18 cellular contexts compared by ENCODE assay signal in genomic region chr10:94286898-94287297, GRCh38.
"Had no signal": no experiment of that assay in that cellular context is flagged by ENCODE, and none has a peak within 500 bp of the region (broad histone marks: within the 10 kb centered on the region; RNA-seq: fewer than 3 reads in every experiment).

No MANE protein-coding gene starts in this region.

- H3K4me1 Mint-ChIP-seq: activated T-helper 17 cell treated with anti-CD3 and anti-CD28 coated beads, Interleukin-2, amount 50 U/mL, for 72 hours; natural killer cell had no signal

- H3K27ac Mint-ChIP-seq: activated CD4-positive, alpha-beta T cell treated with anti-CD3 and anti-CD28 coated beads, Interleukin-2, amount 10 ng/mL, durations not matched to agents 24 days and 14 days; activated naive CD4-positive, alpha-beta T cell treated with anti-CD3 and anti-CD28 coated beads for 36 hours; activated T-helper 17 cell treated with anti-CD3 and anti-CD28 coated beads, Interleukin-2, amount 50 U/mL, for 72 hours; brain; endodermal cell; natural killer cell; progenitor cell of endocrine pancreas; stimulated activated naive CD8-positive, alpha-beta T cell treated with anti-CD3 and anti-CD28 coated beads, Interleukin-15, Interleukin-2, amounts not matched to agents 100 ng/mL and 50 ng/mL, for 24 hours; WTC11 had no signal

- H3K4me3 Mint-ChIP-seq: activated CD4-positive, alpha-beta T cell treated with anti-CD3 and anti-CD28 coated beads, Interleukin-2, amount 10 ng/mL, durations not matched to agents 24 days and 14 days; activated naive CD4-positive, alpha-beta T cell treated with anti-CD3 and anti-CD28 coated beads for 36 hours; activated T-helper 17 cell treated with anti-CD3 and anti-CD28 coated beads, Interleukin-2, amount 50 U/mL, for 72 hours; brain; endodermal cell; natural killer cell; stimulated activated naive CD8-positive, alpha-beta T cell treated with anti-CD3 and anti-CD28 coated beads, Interleukin-15, Interleukin-2, amounts not matched to agents 100 ng/mL and 50 ng/mL, for 24 hours; WTC11 had no signal

- H3K27me3 ChIP-seq: right lobe of liver, testis, upper lobe of right lung had no signal

- H3K9me3 Mint-ChIP-seq: activated CD4-positive, alpha-beta T cell treated with anti-CD3 and anti-CD28 coated beads, Interleukin-2, amount 10 ng/mL, durations not matched to agents 24 days and 14 days; activated naive CD4-positive, alpha-beta T cell treated with anti-CD3 and anti-CD28 coated beads for 36 hours; activated T-helper 17 cell treated with anti-CD3 and anti-CD28 coated beads, Interleukin-2, amount 50 U/mL, for 72 hours; brain; endodermal cell; natural killer cell; stimulated activated naive CD8-positive, alpha-beta T cell treated with anti-CD3 and anti-CD28 coated beads, Interleukin-15, Interleukin-2, amounts not matched to agents 100 ng/mL and 50 ng/mL, for 24 hours; WTC11 had no signal

- DNase-seq: activated CD4-positive, alpha-beta T cell treated with anti-CD3 and anti-CD28 coated beads, Interleukin-2, amount 10 ng/mL, durations not matched to agents 24 days and 14 days; activated CD8-positive, alpha-beta memory T cell treated with anti-CD3 and anti-CD28 coated beads for 24 hours; activated naive CD4-positive, alpha-beta T cell treated with anti-CD3 and anti-CD28 coated beads for 36 hours; endodermal cell; foreskin fibroblast; left colon; natural killer cell; right lobe of liver; stimulated activated CD4-positive, alpha-beta T cell treated with anti-CD3 and anti-CD28 coated beads, Interleukin-2, amount 100 ng/mL, for 48 hours; stimulated activated CD8-positive, alpha-beta memory T cell treated with anti-CD3 and anti-CD28 coated beads, Interleukin-4, amount 100 ng/mL, for 48 hours; T-helper 1 cell; testis; upper lobe of right lung had no signal

- H3K27me3 Mint-ChIP-seq: progenitor cell of endocrine pancreas had no signal

- H3K4me1 ChIP-seq: right lobe of liver, testis, upper lobe of right lung had no signal

- H3K9me3 ChIP-seq: right lobe of liver, testis, upper lobe of right lung had no signal

- H3K4me3 ChIP-seq: right lobe of liver, testis, upper lobe of right lung had no signal

- ATAC-seq: activated T-helper 17 cell treated with anti-CD3 and anti-CD28 coated beads, Interleukin-2, amount 50 U/mL, for 72 hours; left colon; natural killer cell; right lobe of liver; upper lobe of right lung; WTC11 had no signal

- H3K27ac ChIP-seq: right lobe of liver, testis, upper lobe of right lung had no signal

- H3K36me3 Mint-ChIP-seq: natural killer cell, WTC11 had no signal

- H3K36me3 ChIP-seq: right lobe of liver, upper lobe of right lung had no signal
